1 cellular context compared by ENCODE assay signal in the genomic region with DNA sequence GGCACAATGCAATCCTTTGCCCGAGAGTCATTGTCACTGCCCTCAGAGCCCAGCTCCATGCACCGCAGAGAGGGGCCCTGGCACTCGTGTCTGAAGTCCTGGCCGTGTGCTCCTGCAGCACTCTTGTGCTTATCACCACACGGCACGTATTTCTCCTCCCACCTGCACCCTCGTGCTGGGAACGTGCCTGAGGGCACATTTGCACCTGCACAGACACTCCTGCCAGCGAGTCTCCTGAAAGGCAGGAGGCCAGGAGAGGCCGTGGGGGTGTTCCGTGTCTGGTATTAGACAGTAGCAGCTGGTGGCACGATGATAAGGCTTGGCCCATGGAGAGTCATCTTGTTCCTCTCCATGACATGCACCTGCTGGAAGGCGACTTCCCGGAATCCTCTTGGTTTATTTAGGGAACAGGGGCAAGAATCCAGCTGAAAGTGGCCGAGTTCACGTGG.
TF ChIP-seq lines count a peak whose summit lies in the region.

No MANE protein-coding gene starts in this region.

TF ChIP-seq in HepG2, 621 proteins besides CTCF, POLR2A, EP300 and RAD21 (continued from another document and continues in another):
- TF ChIP-seq, protein P1, sequence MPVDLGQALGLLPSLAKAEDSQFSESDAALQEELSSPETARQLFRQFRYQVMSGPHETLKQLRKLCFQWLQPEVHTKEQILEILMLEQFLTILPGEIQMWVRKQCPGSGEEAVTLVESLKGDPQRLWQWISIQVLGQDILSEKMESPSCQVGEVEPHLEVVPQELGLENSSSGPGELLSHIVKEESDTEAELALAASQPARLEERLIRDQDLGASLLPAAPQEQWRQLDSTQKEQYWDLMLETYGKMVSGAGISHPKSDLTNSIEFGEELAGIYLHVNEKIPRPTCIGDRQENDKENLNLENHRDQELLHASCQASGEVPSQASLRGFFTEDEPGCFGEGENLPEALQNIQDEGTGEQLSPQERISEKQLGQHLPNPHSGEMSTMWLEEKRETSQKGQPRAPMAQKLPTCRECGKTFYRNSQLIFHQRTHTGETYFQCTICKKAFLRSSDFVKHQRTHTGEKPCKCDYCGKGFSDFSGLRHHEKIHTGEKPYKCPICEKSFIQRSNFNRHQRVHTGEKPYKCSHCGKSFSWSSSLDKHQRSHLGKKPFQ (CRISPR knock-in tag; IDR thresholded peaks at IDR 0.05; ENCODE audit: insufficient replicate concordance): peak; percentile 62
- TF ChIP-seq, protein P2, sequence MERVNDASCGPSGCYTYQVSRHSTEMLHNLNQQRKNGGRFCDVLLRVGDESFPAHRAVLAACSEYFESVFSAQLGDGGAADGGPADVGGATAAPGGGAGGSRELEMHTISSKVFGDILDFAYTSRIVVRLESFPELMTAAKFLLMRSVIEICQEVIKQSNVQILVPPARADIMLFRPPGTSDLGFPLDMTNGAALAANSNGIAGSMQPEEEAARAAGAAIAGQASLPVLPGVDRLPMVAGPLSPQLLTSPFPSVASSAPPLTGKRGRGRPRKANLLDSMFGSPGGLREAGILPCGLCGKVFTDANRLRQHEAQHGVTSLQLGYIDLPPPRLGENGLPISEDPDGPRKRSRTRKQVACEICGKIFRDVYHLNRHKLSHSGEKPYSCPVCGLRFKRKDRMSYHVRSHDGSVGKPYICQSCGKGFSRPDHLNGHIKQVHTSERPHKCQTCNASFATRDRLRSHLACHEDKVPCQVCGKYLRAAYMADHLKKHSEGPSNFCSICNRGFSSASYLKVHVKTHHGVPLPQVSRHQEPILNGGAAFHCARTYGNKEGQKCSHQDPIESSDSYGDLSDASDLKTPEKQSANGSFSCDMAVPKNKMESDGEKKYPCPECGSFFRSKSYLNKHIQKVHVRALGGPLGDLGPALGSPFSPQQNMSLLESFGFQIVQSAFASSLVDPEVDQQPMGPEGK (CRISPR knock-in tag; IDR thresholded peaks at IDR 0.05): no peak
- TF ChIP-seq EEA1 (CRISPR knock-in tag; IDR thresholded peaks at IDR 0.05; ENCODE audit: borderline replicate concordance) (0 out of 2 replicates have a peak, but pooled peaks have one; percentile 76), ATF1 (CRISPR knock-in tag; IDR thresholded peaks at IDR 0.05) (no peak), MIER2 (CRISPR knock-in tag; IDR thresholded peaks at IDR 0.05) (no peak), ZSCAN21 (CRISPR knock-in tag; IDR thresholded peaks at IDR 0.05; ENCODE audit: borderline replicate concordance) (peak; percentile 82), RNF2 (conservative IDR thresholded peaks at IDR 0.05; ENCODE audit: low read depth) (peak; percentile 26; the same call in 1 of the 2 replicates), ZSCAN12 (CRISPR knock-in tag; IDR thresholded peaks at IDR 0.05) (no peak), ZNF782 (CRISPR knock-in tag; IDR thresholded peaks at IDR 0.05; ENCODE audit: borderline replicate concordance) (no peak), ZMYM3 (CRISPR knock-in tag; IDR thresholded peaks at IDR 0.05) (no peak), RBM39 (IDR thresholded peaks at IDR 0.05; ENCODE audit: low read depth, low read length, poor library complexity, severe bottlenecking) (no peak), RAD51 (IDR thresholded peaks at IDR 0.05; ENCODE audit: borderline replicate concordance) (no peak), KLF13 (CRISPR knock-in tag; IDR thresholded peaks at IDR 0.05) (no peak), ZMYM4 (CRISPR knock-in tag; IDR thresholded peaks at IDR 0.05) (peak; percentile 60; the same call in 1 of the 2 replicates), ZNF891 (CRISPR knock-in tag; IDR thresholded peaks at IDR 0.05) (0 out of 2 replicates have a peak, but pooled peaks have one; percentile 48), ISL2 (CRISPR knock-in tag; IDR thresholded peaks at IDR 0.05) (no peak), ZNF570 (CRISPR knock-in tag; IDR thresholded peaks at IDR 0.05; ENCODE audit: borderline replicate concordance) (no peak), ZNF546 (CRISPR knock-in tag; conservative IDR thresholded peaks at IDR 0.05) (peak; percentile 94), ZEB1 (IDR thresholded peaks at IDR 0.05; ENCODE audit: insufficient replicate concordance, low read depth) (no peak), JUN (CRISPR knock-in tag; IDR thresholded peaks at IDR 0.05) (no peak), ZNF75D (CRISPR knock-in tag; IDR thresholded peaks at IDR 0.05; ENCODE audit: borderline replicate concordance) (no peak), MXD4 (CRISPR knock-in tag; IDR thresholded peaks at IDR 0.05) (0 out of 2 replicates have a peak, but pooled peaks have one; percentile 41), SATB2 (CRISPR knock-in tag; IDR thresholded peaks at IDR 0.05) (0 out of 2 replicates have a peak, but pooled peaks have one; percentile 46), ZNF468 (CRISPR knock-in tag; IDR thresholded peaks at IDR 0.05) (peak; percentile 82; the same call in 1 of the 2 replicates), SP1 (IDR thresholded peaks at IDR 0.05) (no peak), SP1 (CRISPR knock-in tag; IDR thresholded peaks at IDR 0.05) (0 out of 2 replicates have a peak, but pooled peaks have one; percentile 26), TEAD2 (CRISPR knock-in tag; IDR thresholded peaks at IDR 0.05) (no peak), FLYWCH1 (CRISPR knock-in tag; IDR thresholded peaks at IDR 0.05) (no peak), ZNF446 (CRISPR knock-in tag; IDR thresholded peaks at IDR 0.05) (peak; percentile 93)
- TF ChIP-seq, protein P3, sequence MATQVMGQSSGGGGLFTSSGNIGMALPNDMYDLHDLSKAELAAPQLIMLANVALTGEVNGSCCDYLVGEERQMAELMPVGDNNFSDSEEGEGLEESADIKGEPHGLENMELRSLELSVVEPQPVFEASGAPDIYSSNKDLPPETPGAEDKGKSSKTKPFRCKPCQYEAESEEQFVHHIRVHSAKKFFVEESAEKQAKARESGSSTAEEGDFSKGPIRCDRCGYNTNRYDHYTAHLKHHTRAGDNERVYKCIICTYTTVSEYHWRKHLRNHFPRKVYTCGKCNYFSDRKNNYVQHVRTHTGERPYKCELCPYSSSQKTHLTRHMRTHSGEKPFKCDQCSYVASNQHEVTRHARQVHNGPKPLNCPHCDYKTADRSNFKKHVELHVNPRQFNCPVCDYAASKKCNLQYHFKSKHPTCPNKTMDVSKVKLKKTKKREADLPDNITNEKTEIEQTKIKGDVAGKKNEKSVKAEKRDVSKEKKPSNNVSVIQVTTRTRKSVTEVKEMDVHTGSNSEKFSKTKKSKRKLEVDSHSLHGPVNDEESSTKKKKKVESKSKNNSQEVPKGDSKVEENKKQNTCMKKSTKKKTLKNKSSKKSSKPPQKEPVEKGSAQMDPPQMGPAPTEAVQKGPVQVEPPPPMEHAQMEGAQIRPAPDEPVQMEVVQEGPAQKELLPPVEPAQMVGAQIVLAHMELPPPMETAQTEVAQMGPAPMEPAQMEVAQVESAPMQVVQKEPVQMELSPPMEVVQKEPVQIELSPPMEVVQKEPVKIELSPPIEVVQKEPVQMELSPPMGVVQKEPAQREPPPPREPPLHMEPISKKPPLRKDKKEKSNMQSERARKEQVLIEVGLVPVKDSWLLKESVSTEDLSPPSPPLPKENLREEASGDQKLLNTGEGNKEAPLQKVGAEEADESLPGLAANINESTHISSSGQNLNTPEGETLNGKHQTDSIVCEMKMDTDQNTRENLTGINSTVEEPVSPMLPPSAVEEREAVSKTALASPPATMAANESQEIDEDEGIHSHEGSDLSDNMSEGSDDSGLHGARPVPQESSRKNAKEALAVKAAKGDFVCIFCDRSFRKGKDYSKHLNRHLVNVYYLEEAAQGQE (IDR thresholded peaks at IDR 0.05; ENCODE audit: borderline replicate concordance in 1 of 2, low read depth in 1 of 2, low read length in 2 of 2): no peak
- TF ChIP-seq, protein P4, sequence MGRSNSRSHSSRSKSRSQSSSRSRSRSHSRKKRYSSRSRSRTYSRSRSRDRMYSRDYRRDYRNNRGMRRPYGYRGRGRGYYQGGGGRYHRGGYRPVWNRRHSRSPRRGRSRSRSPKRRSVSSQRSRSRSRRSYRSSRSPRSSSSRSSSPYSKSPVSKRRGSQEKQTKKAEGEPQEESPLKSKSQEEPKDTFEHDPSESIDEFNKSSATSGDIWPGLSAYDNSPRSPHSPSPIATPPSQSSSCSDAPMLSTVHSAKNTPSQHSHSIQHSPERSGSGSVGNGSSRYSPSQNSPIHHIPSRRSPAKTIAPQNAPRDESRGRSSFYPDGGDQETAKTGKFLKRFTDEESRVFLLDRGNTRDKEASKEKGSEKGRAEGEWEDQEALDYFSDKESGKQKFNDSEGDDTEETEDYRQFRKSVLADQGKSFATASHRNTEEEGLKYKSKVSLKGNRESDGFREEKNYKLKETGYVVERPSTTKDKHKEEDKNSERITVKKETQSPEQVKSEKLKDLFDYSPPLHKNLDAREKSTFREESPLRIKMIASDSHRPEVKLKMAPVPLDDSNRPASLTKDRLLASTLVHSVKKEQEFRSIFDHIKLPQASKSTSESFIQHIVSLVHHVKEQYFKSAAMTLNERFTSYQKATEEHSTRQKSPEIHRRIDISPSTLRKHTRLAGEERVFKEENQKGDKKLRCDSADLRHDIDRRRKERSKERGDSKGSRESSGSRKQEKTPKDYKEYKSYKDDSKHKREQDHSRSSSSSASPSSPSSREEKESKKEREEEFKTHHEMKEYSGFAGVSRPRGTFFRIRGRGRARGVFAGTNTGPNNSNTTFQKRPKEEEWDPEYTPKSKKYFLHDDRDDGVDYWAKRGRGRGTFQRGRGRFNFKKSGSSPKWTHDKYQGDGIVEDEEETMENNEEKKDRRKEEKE (IDR thresholded peaks at IDR 0.05): no peak
- TF ChIP-seq, protein P5, sequence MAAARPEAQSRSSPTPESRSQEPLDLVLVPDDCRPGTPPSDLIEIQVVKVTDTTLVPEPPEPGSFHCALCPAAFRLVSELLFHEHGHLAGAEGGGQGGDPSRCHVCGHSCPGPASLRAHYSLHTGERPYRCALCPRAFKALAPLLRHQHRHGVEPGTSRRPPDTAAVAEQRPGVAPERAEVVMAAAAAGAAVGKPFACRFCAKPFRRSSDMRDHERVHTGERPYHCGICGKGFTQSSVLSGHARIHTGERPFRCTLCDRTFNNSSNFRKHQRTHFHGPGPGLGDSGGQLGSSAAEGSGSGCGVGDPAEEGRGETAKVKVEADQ (CRISPR knock-in tag; IDR thresholded peaks at IDR 0.05; ENCODE audit: borderline replicate concordance): 0 out of 2 replicates have a peak, but pooled peaks have one; percentile 45
- TF ChIP-seq, protein P6, sequence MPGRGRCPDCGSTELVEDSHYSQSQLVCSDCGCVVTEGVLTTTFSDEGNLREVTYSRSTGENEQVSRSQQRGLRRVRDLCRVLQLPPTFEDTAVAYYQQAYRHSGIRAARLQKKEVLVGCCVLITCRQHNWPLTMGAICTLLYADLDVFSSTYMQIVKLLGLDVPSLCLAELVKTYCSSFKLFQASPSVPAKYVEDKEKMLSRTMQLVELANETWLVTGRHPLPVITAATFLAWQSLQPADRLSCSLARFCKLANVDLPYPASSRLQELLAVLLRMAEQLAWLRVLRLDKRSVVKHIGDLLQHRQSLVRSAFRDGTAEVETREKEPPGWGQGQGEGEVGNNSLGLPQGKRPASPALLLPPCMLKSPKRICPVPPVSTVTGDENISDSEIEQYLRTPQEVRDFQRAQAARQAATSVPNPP (CRISPR knock-in tag; IDR thresholded peaks at IDR 0.05): no peak
- TF ChIP-seq, protein P7, sequence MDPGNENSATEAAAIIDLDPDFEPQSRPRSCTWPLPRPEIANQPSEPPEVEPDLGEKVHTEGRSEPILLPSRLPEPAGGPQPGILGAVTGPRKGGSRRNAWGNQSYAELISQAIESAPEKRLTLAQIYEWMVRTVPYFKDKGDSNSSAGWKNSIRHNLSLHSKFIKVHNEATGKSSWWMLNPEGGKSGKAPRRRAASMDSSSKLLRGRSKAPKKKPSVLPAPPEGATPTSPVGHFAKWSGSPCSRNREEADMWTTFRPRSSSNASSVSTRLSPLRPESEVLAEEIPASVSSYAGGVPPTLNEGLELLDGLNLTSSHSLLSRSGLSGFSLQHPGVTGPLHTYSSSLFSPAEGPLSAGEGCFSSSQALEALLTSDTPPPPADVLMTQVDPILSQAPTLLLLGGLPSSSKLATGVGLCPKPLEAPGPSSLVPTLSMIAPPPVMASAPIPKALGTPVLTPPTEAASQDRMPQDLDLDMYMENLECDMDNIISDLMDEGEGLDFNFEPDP (CRISPR knock-in tag; conservative IDR thresholded peaks at IDR 0.05): peak; percentile 88; the same call in 1 of the 2 replicates
- TF ChIP-seq, protein P8, sequence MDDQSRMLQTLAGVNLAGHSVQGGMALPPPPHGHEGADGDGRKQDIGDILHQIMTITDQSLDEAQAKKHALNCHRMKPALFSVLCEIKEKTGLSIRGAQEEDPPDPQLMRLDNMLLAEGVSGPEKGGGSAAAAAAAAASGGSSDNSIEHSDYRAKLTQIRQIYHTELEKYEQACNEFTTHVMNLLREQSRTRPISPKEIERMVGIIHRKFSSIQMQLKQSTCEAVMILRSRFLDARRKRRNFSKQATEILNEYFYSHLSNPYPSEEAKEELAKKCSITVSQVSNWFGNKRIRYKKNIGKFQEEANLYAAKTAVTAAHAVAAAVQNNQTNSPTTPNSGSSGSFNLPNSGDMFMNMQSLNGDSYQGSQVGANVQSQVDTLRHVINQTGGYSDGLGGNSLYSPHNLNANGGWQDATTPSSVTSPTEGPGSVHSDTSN (CRISPR knock-in tag; IDR thresholded peaks at IDR 0.05; ENCODE audit: borderline replicate concordance): no peak
- TF ChIP-seq, protein P9, sequence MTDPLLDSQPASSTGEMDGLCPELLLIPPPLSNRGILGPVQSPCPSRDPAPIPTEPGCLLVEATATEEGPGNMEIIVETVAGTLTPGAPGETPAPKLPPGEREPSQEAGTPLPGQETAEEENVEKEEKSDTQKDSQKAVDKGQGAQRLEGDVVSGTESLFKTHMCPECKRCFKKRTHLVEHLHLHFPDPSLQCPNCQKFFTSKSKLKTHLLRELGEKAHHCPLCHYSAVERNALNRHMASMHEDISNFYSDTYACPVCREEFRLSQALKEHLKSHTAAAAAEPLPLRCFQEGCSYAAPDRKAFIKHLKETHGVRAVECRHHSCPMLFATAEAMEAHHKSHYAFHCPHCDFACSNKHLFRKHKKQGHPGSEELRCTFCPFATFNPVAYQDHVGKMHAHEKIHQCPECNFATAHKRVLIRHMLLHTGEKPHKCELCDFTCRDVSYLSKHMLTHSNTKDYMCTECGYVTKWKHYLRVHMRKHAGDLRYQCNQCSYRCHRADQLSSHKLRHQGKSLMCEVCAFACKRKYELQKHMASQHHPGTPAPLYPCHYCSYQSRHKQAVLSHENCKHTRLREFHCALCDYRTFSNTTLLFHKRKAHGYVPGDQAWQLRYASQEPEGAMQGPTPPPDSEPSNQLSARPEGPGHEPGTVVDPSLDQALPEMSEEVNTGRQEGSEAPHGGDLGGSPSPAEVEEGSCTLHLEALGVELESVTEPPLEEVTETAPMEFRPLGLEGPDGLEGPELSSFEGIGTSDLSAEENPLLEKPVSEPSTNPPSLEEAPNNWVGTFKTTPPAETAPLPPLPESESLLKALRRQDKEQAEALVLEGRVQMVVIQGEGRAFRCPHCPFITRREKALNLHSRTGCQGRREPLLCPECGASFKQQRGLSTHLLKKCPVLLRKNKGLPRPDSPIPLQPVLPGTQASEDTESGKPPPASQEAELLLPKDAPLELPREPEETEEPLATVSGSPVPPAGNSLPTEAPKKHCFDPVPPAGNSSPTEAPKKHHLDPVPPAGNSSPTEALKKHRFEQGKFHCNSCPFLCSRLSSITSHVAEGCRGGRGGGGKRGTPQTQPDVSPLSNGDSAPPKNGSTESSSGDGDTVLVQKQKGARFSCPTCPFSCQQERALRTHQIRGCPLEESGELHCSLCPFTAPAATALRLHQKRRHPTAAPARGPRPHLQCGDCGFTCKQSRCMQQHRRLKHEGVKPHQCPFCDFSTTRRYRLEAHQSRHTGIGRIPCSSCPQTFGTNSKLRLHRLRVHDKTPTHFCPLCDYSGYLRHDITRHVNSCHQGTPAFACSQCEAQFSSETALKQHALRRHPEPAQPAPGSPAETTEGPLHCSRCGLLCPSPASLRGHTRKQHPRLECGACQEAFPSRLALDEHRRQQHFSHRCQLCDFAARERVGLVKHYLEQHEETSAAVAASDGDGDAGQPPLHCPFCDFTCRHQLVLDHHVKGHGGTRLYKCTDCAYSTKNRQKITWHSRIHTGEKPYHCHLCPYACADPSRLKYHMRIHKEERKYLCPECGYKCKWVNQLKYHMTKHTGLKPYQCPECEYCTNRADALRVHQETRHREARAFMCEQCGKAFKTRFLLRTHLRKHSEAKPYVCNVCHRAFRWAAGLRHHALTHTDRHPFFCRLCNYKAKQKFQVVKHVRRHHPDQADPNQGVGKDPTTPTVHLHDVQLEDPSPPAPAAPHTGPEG (CRISPR knock-in tag; IDR thresholded peaks at IDR 0.05): no peak
